8 cellular contexts compared by ENCODE assay signal in the genomic region with DNA sequence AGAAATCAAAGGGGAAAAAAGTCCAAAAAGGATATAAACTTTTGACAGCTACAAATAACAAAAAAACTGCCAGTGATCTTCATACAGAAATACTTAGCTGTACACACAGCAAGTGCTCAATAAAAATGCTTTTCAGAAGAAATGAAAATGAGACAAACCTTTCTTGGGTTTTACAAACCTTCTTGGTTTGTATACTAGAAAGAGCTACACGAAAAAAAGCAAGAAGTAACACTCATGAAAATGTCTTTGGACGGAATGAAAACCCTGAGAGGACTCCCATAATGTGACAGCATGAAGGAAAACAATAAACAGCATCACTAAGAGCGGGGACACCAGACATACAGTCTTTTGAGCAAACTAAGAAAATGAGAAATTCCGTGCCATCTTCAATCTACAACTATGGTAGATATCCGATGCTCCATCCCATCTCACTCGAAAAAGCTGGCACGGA. TPM values are rescaled to one million over a fixed set of nuclear protein-coding genes. Genes with fewer than 3 reads are reported as not detected.
DNase-seq lines count a peak whose midpoint lies in the region; ATAC-seq and TF ChIP-seq lines count a peak whose summit lies in the region.

No MANE protein-coding gene starts in this region.

- H3K9ac ChIP-seq in SK-N-SH (peak overlapping the region; percentile 94), fibroblast of lung (ENCODE audit: insufficient read depth, low read length) (peak overlapping the region; percentile 71), trophoblast cell (ENCODE audit: low read length) (peak overlapping the region; percentile 50)

- no peak for TF ChIP-seq RAD21 in SK-N-SH (IDR thresholded peaks at IDR 0.05; ENCODE audit: low read length)

- H3K27ac ChIP-seq in SK-N-SH (ENCODE audit: low read depth in 2 of 2, low read length in 1 of 2) (peak overlapping the region; percentile 81 to 86), fibroblast of lung (ENCODE audit: insufficient read depth, low read length) (peak overlapping the region; percentile 88), trophoblast cell (ENCODE audit: low read depth, low read length) (no peak overlapping the region)

- H2BK5ac ChIP-seq in trophoblast cell (ENCODE audit: low read depth, low read length, poor library complexity), result no peak overlapping the region

- H2AFZ ChIP-seq in SK-N-SH (ENCODE audit: low read depth), result peak overlapping the region; percentile 98
- peak overlapping the region; percentile 57 for H2AFZ ChIP-seq in fibroblast of lung (ENCODE audit: low read length)
- H2AFZ ChIP-seq in trophoblast cell (ENCODE audit: insufficient read depth, low read length, poor library complexity), result peak overlapping the region; percentile 58

- no peak overlapping the region for H3K18ac ChIP-seq in trophoblast cell (ENCODE audit: low read length)

- H4K91ac ChIP-seq in trophoblast cell (ENCODE audit: low read depth, low read length), result no peak overlapping the region

- H3F3A ChIP-seq in SK-N-SH (replicated peaks; ENCODE audit: insufficient read depth), result peaks cover 11% of the 10 kb centered on the region

- no peak overlapping the region for H3K23ac ChIP-seq in trophoblast cell (ENCODE audit: low read length)

- no peak for ATAC-seq in HG03439 (IDR thresholded peaks at IDR 0.05; ENCODE audit: unreplicated experiment)
- no peak for ATAC-seq in GM18519 (IDR thresholded peaks at IDR 0.05; ENCODE audit: low FRiP score, unreplicated experiment)

- H3K4me2 ChIP-seq in SK-N-SH (peak overlapping the region; percentile 67), fibroblast of lung (ENCODE audit: extremely low read depth, insufficient read depth, low read length) (peak overlapping the region; percentile 85), trophoblast cell (ENCODE audit: low read length) (peak overlapping the region; percentile 68)

- no peak overlapping the region for H2AK5ac ChIP-seq in trophoblast cell (ENCODE audit: low read length)

- CTCF ChIA-PET in SK-N-SH (lab: Yijun Ruan, JAX), result interaction anchor here (0.6 to 1.6 kb wide), 2 partner anchors 22 to 152 kb away, joined by 3 read pairs; no protein-coding TSS in a partner anchor

- TF ChIP-seq EP300 in SK-N-SH (IDR thresholded peaks at IDR 0.05; ENCODE audit: borderline replicate concordance in 1 of 2, low read depth in 1 of 2, low read length in 1 of 2), result no peak

- H3K27me3 ChIP-seq in SK-N-SH (ENCODE audit: insufficient read depth) (no peaks in the 10 kb centered on the region), fibroblast of lung (ENCODE audit: control insufficient read depth, insufficient read depth, low read length) (no peaks in the 10 kb centered on the region), trophoblast cell (ENCODE audit: insufficient read depth, low read length) (no peaks in the 10 kb centered on the region)

- H2BK12ac ChIP-seq in trophoblast cell (ENCODE audit: low read length), result no peak overlapping the region

- H3K4me3 ChIP-seq in SK-N-SH (ENCODE audit: low read depth in 2 of 2, low read length in 1 of 2), result peak overlapping the region; percentile 91 to 100
- H3K4me3 ChIP-seq in fibroblast of lung (replicated peaks in 1 of 4; ENCODE audit: control extremely low read depth in 1 of 4, insufficient read depth in 1 of 4, low read depth in 3 of 4, low read length in 4 of 4), result peak overlapping the region; percentile 88 to 95 (median 90)
- peak overlapping the region; percentile 91 for H3K4me3 ChIP-seq in trophoblast cell (ENCODE audit: low read depth, low read length)

- H3K9me2 ChIP-seq in SK-N-SH, result no peaks in the 10 kb centered on the region

- H3K9me3 ChIP-seq in SK-N-SH (no peaks in the 10 kb centered on the region), fibroblast of lung (ENCODE audit: control insufficient read depth, insufficient read depth, low read depth, low read length) (no peaks in the 10 kb centered on the region), trophoblast cell (ENCODE audit: insufficient read depth, low read depth, low read length) (no peaks in the 10 kb centered on the region)

- H4K20me1 ChIP-seq in SK-N-SH (ENCODE audit: insufficient read depth) (no peaks in the 10 kb centered on the region; the same call in 1 of the 2 replicates), fibroblast of lung (ENCODE audit: control insufficient read depth, extremely low read depth, insufficient read depth, low read length) (no peaks in the 10 kb centered on the region)

- H4K12ac ChIP-seq in trophoblast cell (ENCODE audit: low read depth, low read length), result no peak overlapping the region

- H3K14ac ChIP-seq in trophoblast cell (ENCODE audit: low read length), result no peak overlapping the region

- H4K8ac ChIP-seq in trophoblast cell (ENCODE audit: low read depth, low read length), result no peak overlapping the region

- POLR2A ChIA-PET in SK-N-SH (lab: Yijun Ruan, JAX), result interaction anchor here (0.6 kb wide), 1 partner anchor 461 kb away, joined by 3 read pairs; no protein-coding TSS in a partner anchor

- 0% methylated on average over 7 of the region's 7 CpGs for WGBS in SK-N-SH (ENCODE audit: low lambda C conversion rate)
- WGBS in trophoblast cell (ENCODE audit: extremely low coverage, insufficient coverage, insufficient read length), result no CpG with 5 or more reads among the region's 7 CpGs

- H3K79me2 ChIP-seq in SK-N-SH (ENCODE audit: insufficient read depth), result peaks cover 58% of the 10 kb centered on the region
- peaks cover 45% of the 10 kb centered on the region for H3K79me2 ChIP-seq in fibroblast of lung (ENCODE audit: control insufficient read depth, insufficient read depth, low read length)
- peaks cover 5% of the 10 kb centered on the region for H3K79me2 ChIP-seq in trophoblast cell (ENCODE audit: control insufficient read depth, insufficient read depth, low read length, poor library complexity)

- no peak overlapping the region for H2BK120ac ChIP-seq in trophoblast cell (ENCODE audit: insufficient read depth, low read length, poor library complexity)

- H3K36me3 ChIP-seq in SK-N-SH (replicated peaks in 1 of 2; ENCODE audit: control insufficient read depth in 1 of 2, insufficient read depth in 2 of 2, low read length in 1 of 2) (no peaks in the 10 kb centered on the region), fibroblast of lung (ENCODE audit: control insufficient read depth, insufficient read depth, low read length) (no peaks in the 10 kb centered on the region), trophoblast cell (ENCODE audit: control insufficient read depth in 1 of 2, insufficient read depth in 2 of 2, low read length in 2 of 2) (no peaks in the 10 kb centered on the region)

- H3K4me1 ChIP-seq in SK-N-SH (ENCODE audit: control insufficient read depth in 1 of 2, insufficient read depth in 2 of 2, low read depth in 1 of 2, low read length in 1 of 2) (peaks cover 10 to 11% of the 10 kb centered on the region in 2 experiments; a peak in 3 of 4 replicates), fibroblast of lung (ENCODE audit: control insufficient read depth, extremely low read depth, insufficient read depth, low read length) (no peaks in the 10 kb centered on the region), trophoblast cell (ENCODE audit: control insufficient read depth in 1 of 2, insufficient read depth in 2 of 2, low read length in 2 of 2) (peaks cover 1 to 5% of the 10 kb centered on the region in 2 experiments)

- peaks cover 5% of the 10 kb centered on the region for H3K79me1 ChIP-seq in trophoblast cell (ENCODE audit: low read length)

- no peak overlapping the region for H3K4ac ChIP-seq in trophoblast cell (ENCODE audit: low read depth, low read length)

- DNase-seq in NCI-H82 (lab: John Stamatoyannopoulos, UW), result peak; percentile 66
- no peak for DNase-seq in NCI-H82 treated with DMSO at 0.1 percent for 48 hours (lab: John Stamatoyannopoulos, UW; ENCODE audit: unreplicated experiment)
- no peak for DNase-seq in SK-N-SH
- DNase-seq in fibroblast of lung (ENCODE audit: low read depth in 2 of 2), result peak in 1 of 2 donors; percentile 9
- DNase-seq in trophoblast cell, result peak in 1 of 2 donors; percentile 22
- no peak for DNase-seq in T-helper 9 cell

- TF ChIP-seq CTCF in SK-N-SH (IDR thresholded peaks at IDR 0.05), result no peak
- no peak for TF ChIP-seq CTCF in fibroblast of lung (conservative IDR thresholded peaks at IDR 0.05 in 1 of 2, IDR thresholded peaks at IDR 0.05 in 1 of 2; ENCODE audit: low read depth in 1 of 2, low read length in 2 of 2)

TF ChIP-seq in SK-N-SH, 30 proteins besides CTCF, POLR2A, EP300 and RAD21 (continues in another document):
- no peak for TF ChIP-seq GABPA (IDR thresholded peaks at IDR 0.05; ENCODE audit: low read depth)
- TF ChIP-seq, protein P1, sequence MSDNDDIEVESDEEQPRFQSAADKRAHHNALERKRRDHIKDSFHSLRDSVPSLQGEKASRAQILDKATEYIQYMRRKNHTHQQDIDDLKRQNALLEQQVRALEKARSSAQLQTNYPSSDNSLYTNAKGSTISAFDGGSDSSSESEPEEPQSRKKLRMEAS (IDR thresholded peaks at IDR 0.05; ENCODE audit: low read depth), result no peak
- TF ChIP-seq, protein P2, sequence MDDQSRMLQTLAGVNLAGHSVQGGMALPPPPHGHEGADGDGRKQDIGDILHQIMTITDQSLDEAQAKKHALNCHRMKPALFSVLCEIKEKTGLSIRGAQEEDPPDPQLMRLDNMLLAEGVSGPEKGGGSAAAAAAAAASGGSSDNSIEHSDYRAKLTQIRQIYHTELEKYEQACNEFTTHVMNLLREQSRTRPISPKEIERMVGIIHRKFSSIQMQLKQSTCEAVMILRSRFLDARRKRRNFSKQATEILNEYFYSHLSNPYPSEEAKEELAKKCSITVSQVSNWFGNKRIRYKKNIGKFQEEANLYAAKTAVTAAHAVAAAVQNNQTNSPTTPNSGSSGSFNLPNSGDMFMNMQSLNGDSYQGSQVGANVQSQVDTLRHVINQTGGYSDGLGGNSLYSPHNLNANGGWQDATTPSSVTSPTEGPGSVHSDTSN (IDR thresholded peaks at IDR 0.05), result no peak
- TF ChIP-seq, protein P3, sequence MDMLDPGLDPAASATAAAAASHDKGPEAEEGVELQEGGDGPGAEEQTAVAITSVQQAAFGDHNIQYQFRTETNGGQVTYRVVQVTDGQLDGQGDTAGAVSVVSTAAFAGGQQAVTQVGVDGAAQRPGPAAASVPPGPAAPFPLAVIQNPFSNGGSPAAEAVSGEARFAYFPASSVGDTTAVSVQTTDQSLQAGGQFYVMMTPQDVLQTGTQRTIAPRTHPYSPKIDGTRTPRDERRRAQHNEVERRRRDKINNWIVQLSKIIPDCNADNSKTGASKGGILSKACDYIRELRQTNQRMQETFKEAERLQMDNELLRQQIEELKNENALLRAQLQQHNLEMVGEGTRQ (IDR thresholded peaks at IDR 0.05; ENCODE audit: borderline replicate concordance, low read depth, low read length), result no peak

RNA-seq across cellular contexts. Expression of a gene that starts 1.0 kb away (rescaled TPM):
- 2.4 and 2.7 TPM in 2 replicates for polyA plus RNA-seq in SK-N-SH (2012; rRNA removed)
- 2.0 and 2.5 TPM in 2 replicates for polyA plus RNA-seq in SK-N-SH (2012; cell fraction: cytosol; rRNA removed)
- 6.5 and 8.6 TPM in 2 replicates for polyA plus RNA-seq in SK-N-SH (2012; cell fraction: nucleus; rRNA removed)
- 30.3 and 43.1 TPM in 2 replicates for total RNA-seq in fibroblast of lung
- polyA plus RNA-seq in fibroblast of lung, result 5.1 and 8.8 TPM in 2 replicates
- 2.7 and 6.8 TPM in 2 replicates for polyA plus RNA-seq in fibroblast of lung (2012)
- polyA minus RNA-seq in fibroblast of lung (ENCODE audit: low replicate concordance), result 8.7 and 20.5 TPM in 2 replicates
- 13.4 and 13.7 TPM in 2 replicates for polyA plus RNA-seq in trophoblast cell (2013)
